In genomic region chr16:72807287-72807686, GRCh38 we compare ENCODE assay signal across 19 cellular contexts.
DNase-seq lines count a peak whose midpoint lies in the region; ATAC-seq and TF ChIP-seq lines count a peak whose summit lies in the region.
"Had no signal": no experiment of that assay in that cellular context is flagged by ENCODE, and none has a peak within 500 bp of the region (broad histone marks: within the 10 kb centered on the region; RNA-seq: fewer than 3 reads in every experiment).

No MANE protein-coding gene starts in this region.

- H3K9ac ChIP-seq in Loucy (ENCODE audit: low read depth, low read length, poor library complexity, severe bottlenecking) = no peak overlapping the region
- peak overlapping the region; percentile 64 for H3K9ac ChIP-seq in neural cell (ENCODE audit: low read length)
- H3K9ac ChIP-seq: BLaER1 treated with 17β-estradiol and CSF1 and Interleukin-3, amounts not matched to agents 10 nM and 100 nM had no signal

- no peak for ATAC-seq in lower lobe of right lung
- no peak for ATAC-seq in gastroesophageal sphincter
- ATAC-seq: HCT116, Right ventricle myocardium inferior had no signal

- peak overlapping the region; percentile 5 for H3K4me2 ChIP-seq in Loucy (ENCODE audit: low read depth, low read length, poor library complexity, severe bottlenecking)
- H3K4me2 ChIP-seq in neural cell (ENCODE audit: low read length) = peak overlapping the region; percentile 75
- H3K4me2 ChIP-seq: BLaER1 treated with 17β-estradiol and CSF1 and Interleukin-3, amounts not matched to agents 10 nM and 100 nM had no signal

- peaks cover 22% of the 10 kb centered on the region for H3K4me1 ChIP-seq in Loucy (ENCODE audit: insufficient read depth, low read length, poor library complexity, severe bottlenecking)
- H3K4me1 ChIP-seq in lower lobe of right lung = no peaks in the 10 kb centered on the region
- H3K4me1 ChIP-seq in gastroesophageal sphincter = peaks cover 0 to 8% (median 0%) of the 10 kb centered on the region in 3 donors
- H3K4me1 ChIP-seq: Caco-2, SJSA1 had no signal

- 90 to 94% methylated on average over 3 to 4 of the region's 4 CpGs for WGBS in gastroesophageal sphincter (ENCODE audit: low coverage in 1 of 2), 2 donors

- no peaks in the 10 kb centered on the region for H3K79me2 ChIP-seq in Loucy (ENCODE audit: insufficient read depth, low read length)
- H3K79me2 ChIP-seq in neural cell (replicated peaks; ENCODE audit: insufficient read depth, low read length) = peaks cover 62% of the 10 kb centered on the region

- H3K9me2 ChIP-seq in Loucy (replicated peaks; ENCODE audit: low read depth, low read length) (no peaks in the 10 kb centered on the region), neural cell (ENCODE audit: insufficient read depth, low read length) (no peaks in the 10 kb centered on the region)

- TF ChIP-seq POLR2A in gastroesophageal sphincter (IDR thresholded peaks at IDR 0.05) = no peak

- intact Hi-C loops in lower lobe of right lung (cut with DNase I) = no loop called here

- H3K27ac ChIP-seq in neural cell (ENCODE audit: low read length) (peak overlapping the region; percentile 94), lower lobe of right lung (no peak overlapping the region), gastroesophageal sphincter (no peak overlapping the region)
- H3K27ac ChIP-seq: BLaER1 treated with 17β-estradiol and CSF1 and Interleukin-3, amounts not matched to agents 10 nM and 100 nM; SJSA1 had no signal

- no peak for TF ChIP-seq CTCF in Loucy (conservative IDR thresholded peaks at IDR 0.05; ENCODE audit: low read length)
- no peak for TF ChIP-seq CTCF in neural cell (IDR thresholded peaks at IDR 0.05; ENCODE audit: poor library complexity, severe bottlenecking)
- no peak for TF ChIP-seq CTCF in lower lobe of right lung (IDR thresholded peaks at IDR 0.05)
- no peak for TF ChIP-seq CTCF in gastroesophageal sphincter (IDR thresholded peaks at IDR 0.05)

- H3K27me3 ChIP-seq in Loucy (ENCODE audit: insufficient read depth, low read length, poor library complexity, severe bottlenecking) (no peaks in the 10 kb centered on the region), neural cell (ENCODE audit: insufficient read depth, low read depth, low read length) (no peaks in the 10 kb centered on the region), lower lobe of right lung (ENCODE audit: low read depth) (no peaks in the 10 kb centered on the region), gastroesophageal sphincter (no peaks in the 10 kb centered on the region)
- H3K27me3 ChIP-seq: BLaER1 treated with 17β-estradiol and CSF1 and Interleukin-3, amounts not matched to agents 10 nM and 100 nM; SJSA1 had no signal

- peaks cover 6% of the 10 kb centered on the region; the same call in 1 of the 2 replicates for H3K36me3 ChIP-seq in Loucy (ENCODE audit: insufficient read depth, low read length)
- peaks cover 7% of the 10 kb centered on the region for H3K36me3 ChIP-seq in neural cell (ENCODE audit: insufficient read depth, low read length)
- peaks cover 26% of the 10 kb centered on the region for H3K36me3 ChIP-seq in lower lobe of right lung
- peaks cover 0 to 61% of the 10 kb centered on the region in 2 donors for H3K36me3 ChIP-seq in gastroesophageal sphincter

- H3F3A ChIP-seq in Loucy (ENCODE audit: low read depth) = no peaks in the 10 kb centered on the region
- H3F3A ChIP-seq in neural cell (ENCODE audit: insufficient read depth, low read length, poor library complexity, severe bottlenecking) = peaks cover 14% of the 10 kb centered on the region

- H3K4me3 ChIP-seq in Loucy (ENCODE audit: low read length, poor library complexity, severe bottlenecking) (no peak overlapping the region), neural cell (ENCODE audit: low read length) (peak overlapping the region; percentile 53), lower lobe of right lung (no peak overlapping the region), gastroesophageal sphincter (no peak overlapping the region)
- H3K4me3 ChIP-seq: BLaER1 treated with 17β-estradiol and CSF1 and Interleukin-3, amounts not matched to agents 10 nM and 100 nM; SJSA1 had no signal

- H4K20me1 ChIP-seq in Loucy (ENCODE audit: insufficient read depth, low read length, poor library complexity, severe bottlenecking) = no peaks in the 10 kb centered on the region
- H4K20me1 ChIP-seq in neural cell (ENCODE audit: insufficient read depth) = no peaks in the 10 kb centered on the region

- peak in 2 of 3 experiments; percentile 5 to 50 for DNase-seq in NCI-H1417 (lab: John Stamatoyannopoulos, UW)
- no peak for DNase-seq in NCI-H1417 treated with DMSO at 0.1 percent for 48 hours (lab: John Stamatoyannopoulos, UW)
- DNase-seq in SK-N-DZ (ENCODE audit: low spot score) = peak; percentile 75
- no peak for DNase-seq in lower lobe of right lung
- DNase-seq: 8988T; Caco-2; CD4-positive, alpha-beta memory T cell; Karpas-422; NCI-H2029 treated with DMSO at 0.1 percent for 48 hours; NCI-H510A treated with DMSO at 0.1 percent for 48 hours; SW 1271; T-helper 2 cell had no signal

- TF ChIP-seq RAD21 in neural cell (conservative IDR thresholded peaks at IDR 0.05) = peak; percentile 42

- no peaks in the 10 kb centered on the region for H3K9me3 ChIP-seq in Loucy (ENCODE audit: insufficient read depth, low read depth, low read length)
- no peaks in the 10 kb centered on the region for H3K9me3 ChIP-seq in neural cell (ENCODE audit: low read length)
- H3K9me3 ChIP-seq in lower lobe of right lung = no peaks in the 10 kb centered on the region
- no peaks in the 10 kb centered on the region for H3K9me3 ChIP-seq in gastroesophageal sphincter
- H3K9me3 ChIP-seq: BLaER1 treated with 17β-estradiol and CSF1 and Interleukin-3, amounts not matched to agents 10 nM and 100 nM; Caco-2; SJSA1 had no signal

- H2AFZ ChIP-seq in Loucy (ENCODE audit: low read length) (no peak overlapping the region), neural cell (ENCODE audit: low read depth, low read length) (no peak overlapping the region)

- TF ChIP-seq EP300 in neural cell (conservative IDR thresholded peaks at IDR 0.05; ENCODE audit: poor library complexity, severe bottlenecking) (peak; percentile 93), gastroesophageal sphincter (IDR thresholded peaks at IDR 0.05) (no peak)

TF ChIP-seq in neural cell, 6 proteins besides CTCF, POLR2A, EP300 and RAD21:
- TF ChIP-seq POLR2AphosphoS5 (IDR thresholded peaks at IDR 0.05) = peak; percentile 76
- TF ChIP-seq SMC3 (conservative IDR thresholded peaks at IDR 0.05; ENCODE audit: poor library complexity) = peak; percentile 39
- TF ChIP-seq MXI1 (conservative IDR thresholded peaks at IDR 0.05; ENCODE audit: poor library complexity, severe bottlenecking) = no peak
- peak; percentile 70 for TF ChIP-seq REST (IDR thresholded peaks at IDR 0.05; ENCODE audit: borderline replicate concordance)
- TF ChIP-seq EZH2 (IDR thresholded peaks at IDR 0.05; ENCODE audit: borderline replicate concordance, insufficient read depth, low read length, poor library complexity, severe bottlenecking) = no peak
- no peak for TF ChIP-seq TAF1 (IDR thresholded peaks at IDR 0.05; ENCODE audit: low read depth)

Comparison
In these comparisons a context has a peak if more than half of its experiments do, and no peak if none do; other contexts are left out.
1. DNase-seq: peak in NCI-H1417 (2 of 3) and SK-N-DZ (single experiment); none in NCI-H1417 treated with DMSO at 0.1 percent for 48 hours (single experiment) and lower lobe of right lung (single experiment).